23 cellular contexts compared by ENCODE assay signal in genomic region chr3:39095146-39095677, GRCh38. TPM values are rescaled to one million over a fixed set of nuclear protein-coding genes. Genes with fewer than 3 reads are reported as not detected.
DNase-seq lines count a peak whose midpoint lies in the region; ATAC-seq lines count a peak whose summit lies in the region.
"Had no signal": no experiment of that assay in that cellular context is flagged by ENCODE, and none has a peak within 500 bp of the region (broad histone marks: within the 10 kb centered on the region; RNA-seq: fewer than 3 reads in every experiment).

No MANE protein-coding gene starts in this region.

- peak overlapping the region; percentile 59 for H3K27ac Mint-ChIP-seq in activated T-helper 17 cell treated with anti-CD3 and anti-CD28 coated beads, Interleukin-2, amount 50 U/mL, for 72 hours
- H3K27ac Mint-ChIP-seq in memory B cell = peak overlapping the region; percentile 45
- H3K27ac Mint-ChIP-seq: GM23338; HFFc6; T-helper 2 cell treated with Interferon-gamma antibody and Interleukin-4, amounts not matched to agents 5 μg/mL and 100 μg/mL, for 36 hours; type B pancreatic cell had no signal

- peak; percentile 45 for DNase-seq in amniotic epithelial cell (ENCODE audit: low read depth)
- DNase-seq in memory B cell (ENCODE audit: low spot score in 2 of 2) = no peak
- DNase-seq: activated CD8-positive, alpha-beta memory T cell treated with anti-CD3 and anti-CD28 coated beads for 24 hours; activated gamma-delta T cell; activated T-cell treated with anti-CD3 and anti-CD28 coated beads for 4 hours; cerebellar nuclear complex; HFFc6; hypothalamus; NCI-H1048; NCI-H1694; NCI-H446 treated with DMSO at 0.1 percent for 48 hours; NCI-H774; ovary; SHP77 treated with DMSO at 0.1 percent for 48 hours; stimulated activated CD4-positive, alpha-beta T cell treated with anti-CD3 and anti-CD28 coated beads, Interleukin-15, amount 100 ng/mL, for 24 hours; stimulated activated CD4-positive, alpha-beta T cell treated with anti-CD3 and anti-CD28 coated beads, Interleukin-4, amount 100 ng/mL, for 4 hours had no signal

- H3K9me3 Mint-ChIP-seq in activated T-helper 17 cell treated with anti-CD3 and anti-CD28 coated beads, Interleukin-2, amount 50 U/mL, for 72 hours = no peaks in the 10 kb centered on the region
- H3K9me3 Mint-ChIP-seq in memory B cell = no peaks in the 10 kb centered on the region
- H3K9me3 Mint-ChIP-seq: GM23338; HFFc6; T-helper 2 cell treated with Interferon-gamma antibody and Interleukin-4, amounts not matched to agents 5 μg/mL and 100 μg/mL, for 36 hours; type B pancreatic cell had no signal

- H3K36me3 Mint-ChIP-seq in activated T-helper 17 cell treated with anti-CD3 and anti-CD28 coated beads, Interleukin-2, amount 50 U/mL, for 72 hours (ENCODE audit: low read depth) = peaks cover 90% of the 10 kb centered on the region
- peaks cover 26% of the 10 kb centered on the region for H3K36me3 Mint-ChIP-seq in memory B cell

- ATAC-seq in activated T-helper 17 cell treated with anti-CD3 and anti-CD28 coated beads, Interleukin-2, amount 50 U/mL, for 72 hours (replicated peaks) = no peak
- ATAC-seq in memory B cell (ENCODE audit: low read depth) = no peak
- no peak for ATAC-seq in HG02678 (IDR thresholded peaks at IDR 0.05; ENCODE audit: unreplicated experiment)
- no peak for ATAC-seq in HG03432 (IDR thresholded peaks at IDR 0.05; ENCODE audit: unreplicated experiment)
- ATAC-seq: GM23338 had no signal

- H3K27me3 Mint-ChIP-seq in activated T-helper 17 cell treated with anti-CD3 and anti-CD28 coated beads, Interleukin-2, amount 50 U/mL, for 72 hours = no peaks in the 10 kb centered on the region
- H3K27me3 Mint-ChIP-seq in memory B cell = no peaks in the 10 kb centered on the region
- H3K27me3 Mint-ChIP-seq: type B pancreatic cell had no signal

- no peak overlapping the region for H3K4me3 Mint-ChIP-seq in activated T-helper 17 cell treated with anti-CD3 and anti-CD28 coated beads, Interleukin-2, amount 50 U/mL, for 72 hours
- H3K4me3 Mint-ChIP-seq in memory B cell = no peak overlapping the region
- H3K4me3 Mint-ChIP-seq: GM23338; HFFc6; T-helper 2 cell treated with Interferon-gamma antibody and Interleukin-4, amounts not matched to agents 5 μg/mL and 100 μg/mL, for 36 hours; type B pancreatic cell had no signal

- no peaks in the 10 kb centered on the region for H3K4me1 Mint-ChIP-seq in activated T-helper 17 cell treated with anti-CD3 and anti-CD28 coated beads, Interleukin-2, amount 50 U/mL, for 72 hours
- H3K4me1 Mint-ChIP-seq in memory B cell = no peaks in the 10 kb centered on the region
- H3K4me1 Mint-ChIP-seq: GM23338 had no signal

RNA-seq across cellular contexts. Expression of gene GORASP1, which starts 12.2 kb away (rescaled TPM):
- total RNA-seq in activated T-helper 17 cell treated with anti-CD3 and anti-CD28 coated beads, Interleukin-2, amount 50 U/mL, for 72 hours = 10 to 100 TPM; 21.2 to 24.2 TPM

RNA-seq across cellular contexts. Expression of gene TTC21A, which starts 12.3 kb away (rescaled TPM):
- total RNA-seq in activated T-helper 17 cell treated with anti-CD3 and anti-CD28 coated beads, Interleukin-2, amount 50 U/mL, for 72 hours = 1 to 10 TPM; 2.7 to 4.7 TPM

RNA-seq across cellular contexts. Expression of gene WDR48, which starts 43.4 kb away (rescaled TPM):
- total RNA-seq in activated T-helper 17 cell treated with anti-CD3 and anti-CD28 coated beads, Interleukin-2, amount 50 U/mL, for 72 hours = 10 to 100 TPM; 56.6 to 81.1 TPM

RNA-seq across cellular contexts. Expression of gene SCN11A, which starts 43.5 kb away (rescaled TPM):
- under 1 TPM; 0.21 to 0.22 TPM for total RNA-seq in activated T-helper 17 cell treated with anti-CD3 and anti-CD28 coated beads, Interleukin-2, amount 50 U/mL, for 72 hours
- total RNA-seq: HFFc6, HT1080 had no signal

RNA-seq across cellular contexts. Expression of gene CSRNP1, which starts 58.2 kb away (rescaled TPM):
- 100 to 1,000 TPM in 1 of 2 donors, 10 to 100 TPM in 1; 42.9 to 145 TPM for total RNA-seq in activated T-helper 17 cell treated with anti-CD3 and anti-CD28 coated beads, Interleukin-2, amount 50 U/mL, for 72 hours
